Comparison of ENCODE assay signal across 8 cellular contexts in the genomic region with DNA sequence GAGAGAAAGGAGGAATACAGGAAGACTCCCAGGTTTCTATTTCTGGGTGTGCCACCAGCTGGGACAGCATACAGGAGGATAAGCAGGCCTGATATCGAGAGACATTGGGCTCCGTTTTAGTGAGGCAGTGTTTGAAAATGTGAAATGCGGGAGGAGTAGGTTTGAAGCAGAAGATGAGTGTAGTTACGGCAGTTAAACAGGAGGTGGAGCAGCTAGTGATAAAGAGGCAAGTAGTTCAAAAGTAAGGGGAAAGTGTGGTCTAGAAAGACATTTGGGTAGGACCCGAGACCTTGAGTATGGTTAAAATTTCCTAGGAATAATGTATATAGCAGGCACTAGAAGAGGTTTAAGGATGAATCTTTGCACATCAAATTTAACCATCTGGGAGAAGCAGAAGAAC. TPM values are rescaled to one million over a fixed set of nuclear protein-coding genes. Genes with fewer than 3 reads are reported as not detected.
DNase-seq lines count a peak whose midpoint lies in the region; ATAC-seq and TF ChIP-seq lines count a peak whose summit lies in the region.

No MANE protein-coding gene starts in this region.

- H3K4me1 ChIP-seq in GM23338 (ENCODE audit: insufficient read depth), result peaks cover 11% of the 10 kb centered on the region
- H3K4me1 ChIP-seq in prostate gland (replicated peaks), result no peaks in the 10 kb centered on the region
- no peaks in the 10 kb centered on the region for H3K4me1 ChIP-seq in naive thymus-derived CD4-positive, alpha-beta T cell (ENCODE audit: control insufficient read depth in 2 of 2, insufficient read depth in 2 of 2, low read length in 2 of 2)

- no peak overlapping the region for H2AFZ ChIP-seq in GM23338

- peaks cover 27% of the 10 kb centered on the region for H3K4me1 Mint-ChIP-seq in GM23338
- peaks cover 0 to 17% (median 5%) of the 10 kb centered on the region in 7 donors for H3K4me1 Mint-ChIP-seq in naive thymus-derived CD4-positive, alpha-beta T cell

- H3K4me3 ChIP-seq in GM06990 (replicated peaks; ENCODE audit: low read depth, low read length) (no peak overlapping the region), GM23338 (no peak overlapping the region), prostate gland (no peak overlapping the region)
- no peak overlapping the region for H3K4me3 ChIP-seq in naive thymus-derived CD4-positive, alpha-beta T cell (ENCODE audit: low read length)

- intact Hi-C loops in prostate gland (cut with DNase I), result loop anchor here (5.0 kb wide), 1 partner anchor 137 kb away; a partner anchor contains a TSS
- intact Hi-C loops in naive thymus-derived CD4-positive, alpha-beta T cell (cut with micrococcal nuclease), result no loop called here

- H3K36me3 ChIP-seq in GM06990 (ENCODE audit: control insufficient read depth, insufficient read depth, low read length), result peaks cover 2% of the 10 kb centered on the region
- H3K36me3 ChIP-seq in GM23338 (ENCODE audit: insufficient read depth), result peaks cover 20% of the 10 kb centered on the region
- no peaks in the 10 kb centered on the region for H3K36me3 ChIP-seq in prostate gland
- peaks cover 0 to 20% (median 3%) of the 10 kb centered on the region in 3 experiments for H3K36me3 ChIP-seq in naive thymus-derived CD4-positive, alpha-beta T cell (ENCODE audit: control insufficient read depth in 2 of 3, insufficient read depth in 3 of 3, low read length in 3 of 3)

- CTCF ChIA-PET in naive thymus-derived CD4-positive, alpha-beta T cell (lab: Charles Lee), result no interaction called here

- H3K79me2 ChIP-seq in GM23338 (replicated peaks; ENCODE audit: insufficient read depth), result no peaks in the 10 kb centered on the region; the same call in 1 of the 2 replicates

- no peaks in the 10 kb centered on the region for H3K27me3 Mint-ChIP-seq in GM23338 (ENCODE audit: insufficient read depth, low read depth, poor library complexity)
- no peaks in the 10 kb centered on the region for H3K27me3 Mint-ChIP-seq in naive thymus-derived CD4-positive, alpha-beta T cell

- peaks cover 51% of the 10 kb centered on the region for H3K36me3 Mint-ChIP-seq in GM23338 (ENCODE audit: low read depth)
- peaks cover 3 to 47% (median 23%) of the 10 kb centered on the region in 5 donors for H3K36me3 Mint-ChIP-seq in naive thymus-derived CD4-positive, alpha-beta T cell

- H3K9me3 Mint-ChIP-seq in GM23338, result no peaks in the 10 kb centered on the region
- H3K9me3 Mint-ChIP-seq in naive thymus-derived CD4-positive, alpha-beta T cell, result no peaks in the 10 kb centered on the region

- H3K27me3 ChIP-seq in GM06990 (replicated peaks; ENCODE audit: control insufficient read depth, insufficient read depth, low read length) (no peaks in the 10 kb centered on the region), GM23338 (ENCODE audit: insufficient read depth) (no peaks in the 10 kb centered on the region), prostate gland (replicated peaks; ENCODE audit: insufficient read depth) (no peaks in the 10 kb centered on the region)
- H3K27me3 ChIP-seq in naive thymus-derived CD4-positive, alpha-beta T cell (ENCODE audit: control insufficient read depth in 2 of 2, insufficient read depth in 2 of 2, low read length in 2 of 2), result no peaks in the 10 kb centered on the region

- peak overlapping the region; percentile 85 for H3K27ac Mint-ChIP-seq in GM23338
- H3K27ac Mint-ChIP-seq in naive thymus-derived CD4-positive, alpha-beta T cell, result no peak overlapping the region

- 89% methylated on average over 5 of the region's 5 CpGs for WGBS in prostate gland

- H3K4me3 Mint-ChIP-seq in GM23338, result no peak overlapping the region
- no peak overlapping the region for H3K4me3 Mint-ChIP-seq in naive thymus-derived CD4-positive, alpha-beta T cell

- no peaks in the 10 kb centered on the region for H3K9me3 ChIP-seq in prostate gland
- H3K9me3 ChIP-seq in naive thymus-derived CD4-positive, alpha-beta T cell (ENCODE audit: control insufficient read depth in 2 of 3, low read length in 3 of 3), result no peaks in the 10 kb centered on the region

- no peaks in the 10 kb centered on the region; the same call in 1 of the 2 replicates for H4K20me1 ChIP-seq in GM23338 (replicated peaks; ENCODE audit: insufficient read depth)

- peak overlapping the region; percentile 45; the same call in 1 of the 2 replicates for H3K27ac ChIP-seq in GM23338 (ENCODE audit: low read depth)
- H3K27ac ChIP-seq in prostate gland, result no peak overlapping the region
- H3K27ac ChIP-seq in naive thymus-derived CD4-positive, alpha-beta T cell (ENCODE audit: low read depth, low read length), result no peak overlapping the region

- H3F3A ChIP-seq in GM23338 (replicated peaks; ENCODE audit: low read depth), result no peaks in the 10 kb centered on the region

- POLR2A ChIA-PET in naive thymus-derived CD4-positive, alpha-beta T cell (lab: Charles Lee), result no interaction called here

- ATAC-seq in GM23338 (peak; percentile 85), HG02970 (IDR thresholded peaks at IDR 0.05; ENCODE audit: low FRiP score, unreplicated experiment) (no peak)
- ATAC-seq in naive thymus-derived CD4-positive, alpha-beta T cell, result no peak

- no peaks in the 10 kb centered on the region for H3K9me2 ChIP-seq in GM23338 (ENCODE audit: insufficient read depth)

- TF ChIP-seq CTCF in GM06990 (IDR thresholded peaks at IDR 0.05; ENCODE audit: insufficient read depth, low read length, poor library complexity, severe bottlenecking) (peak; percentile 42), GM23338 (conservative IDR thresholded peaks at IDR 0.05; ENCODE audit: low read depth in 2 of 2) (peak; percentile 48 to 54), prostate gland (IDR thresholded peaks at IDR 0.05) (no peak)

- DNase-seq in GM06990 (ENCODE audit: extremely low read depth, insufficient read length), result no peak
- DNase-seq in GM23338 (ENCODE audit: low spot score), result peak; percentile 77
- DNase-seq in RKO (ENCODE audit: low spot score), result peak; percentile 16
- DNase-seq in foreskin melanocyte, result peak; percentile 10
- no peak for DNase-seq in prostate gland (ENCODE audit: low spot score)
- no peak for DNase-seq in naive thymus-derived CD4-positive, alpha-beta T cell
- DNase-seq in stimulated activated CD8-positive, alpha-beta memory T cell treated with anti-CD3 and anti-CD28 coated beads, Interleukin-4, amount 100 ng/mL, for 48 hours, result no peak

- TF ChIP-seq POLR2A in prostate gland (IDR thresholded peaks at IDR 0.05), result no peak

- H3K4me2 ChIP-seq in GM23338, result no peak overlapping the region

TF ChIP-seq in GM23338, 12 proteins besides CTCF, POLR2A, EP300 and RAD21 (continues in another document):
- TF ChIP-seq EZH2phosphoT487 (IDR thresholded peaks at IDR 0.05; ENCODE audit: unreplicated experiment), result no peak
- TF ChIP-seq ZNF331 (CRISPR knock-in tag; IDR thresholded peaks at IDR 0.05; ENCODE audit: low read depth), result no peak
- TF ChIP-seq, protein P1, sequence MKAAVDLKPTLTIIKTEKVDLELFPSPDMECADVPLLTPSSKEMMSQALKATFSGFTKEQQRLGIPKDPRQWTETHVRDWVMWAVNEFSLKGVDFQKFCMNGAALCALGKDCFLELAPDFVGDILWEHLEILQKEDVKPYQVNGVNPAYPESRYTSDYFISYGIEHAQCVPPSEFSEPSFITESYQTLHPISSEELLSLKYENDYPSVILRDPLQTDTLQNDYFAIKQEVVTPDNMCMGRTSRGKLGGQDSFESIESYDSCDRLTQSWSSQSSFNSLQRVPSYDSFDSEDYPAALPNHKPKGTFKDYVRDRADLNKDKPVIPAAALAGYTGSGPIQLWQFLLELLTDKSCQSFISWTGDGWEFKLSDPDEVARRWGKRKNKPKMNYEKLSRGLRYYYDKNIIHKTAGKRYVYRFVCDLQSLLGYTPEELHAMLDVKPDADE (IDR thresholded peaks at IDR 0.05), result no peak
- no peak for TF ChIP-seq CREB1 (CRISPR knock-in tag; IDR thresholded peaks at IDR 0.05; ENCODE audit: low read depth)
- TF ChIP-seq POLR2AphosphoS5 (IDR thresholded peaks at IDR 0.05; ENCODE audit: low read depth), result no peak
- TF ChIP-seq JUNB (IDR thresholded peaks at IDR 0.05; ENCODE audit: unreplicated experiment), result no peak
- TF ChIP-seq STAT1 (IDR thresholded peaks at IDR 0.05; ENCODE audit: unreplicated experiment), result no peak

RNA-seq across cellular contexts. Expression of a gene that starts 42.4 kb away (rescaled TPM):
- 37.9 and 54.8 TPM in 2 replicates for total RNA-seq in GM23338 (2014; rRNA removed; shearing (Covaris generic))
- polyA plus RNA-seq in GM23338 (2016; fragmentation: Nextera tagmentation; extraction: Ambion mirVana), result 23.1 and 26.1 TPM in 2 replicates
- total RNA-seq in prostate gland, result 10 to 100 TPM; 23.0 to 49.1 TPM
- total RNA-seq in naive thymus-derived CD4-positive, alpha-beta T cell, result 10 to 100 TPM; 31.3 to 60.7 (median 35.3) TPM
- 10 to 100 TPM; 15.4 to 15.5 TPM for polyA plus RNA-seq in naive thymus-derived CD4-positive, alpha-beta T cell

Comparison
In these comparisons a context has a peak if more than half of its experiments do, and no peak if none do; other contexts are left out.
1. DNase-seq: peak in GM23338 (single experiment), RKO (single experiment) and foreskin melanocyte (single experiment); none in GM06990 (single experiment), prostate gland (single experiment), naive thymus-derived CD4-positive, alpha-beta T cell (0 of 9) and stimulated activated CD8-positive, alpha-beta memory T cell treated with anti-CD3 and anti-CD28 coated beads, Interleukin-4, amount 100 ng/mL, for 48 hours (single experiment).
2. CTCF ChIP-seq: peak in GM06990 (single experiment) and GM23338 (2 of 2); none in prostate gland (0 of 4).